Comparison of ENCODE assay signal across 9 cellular contexts in the genomic region with DNA sequence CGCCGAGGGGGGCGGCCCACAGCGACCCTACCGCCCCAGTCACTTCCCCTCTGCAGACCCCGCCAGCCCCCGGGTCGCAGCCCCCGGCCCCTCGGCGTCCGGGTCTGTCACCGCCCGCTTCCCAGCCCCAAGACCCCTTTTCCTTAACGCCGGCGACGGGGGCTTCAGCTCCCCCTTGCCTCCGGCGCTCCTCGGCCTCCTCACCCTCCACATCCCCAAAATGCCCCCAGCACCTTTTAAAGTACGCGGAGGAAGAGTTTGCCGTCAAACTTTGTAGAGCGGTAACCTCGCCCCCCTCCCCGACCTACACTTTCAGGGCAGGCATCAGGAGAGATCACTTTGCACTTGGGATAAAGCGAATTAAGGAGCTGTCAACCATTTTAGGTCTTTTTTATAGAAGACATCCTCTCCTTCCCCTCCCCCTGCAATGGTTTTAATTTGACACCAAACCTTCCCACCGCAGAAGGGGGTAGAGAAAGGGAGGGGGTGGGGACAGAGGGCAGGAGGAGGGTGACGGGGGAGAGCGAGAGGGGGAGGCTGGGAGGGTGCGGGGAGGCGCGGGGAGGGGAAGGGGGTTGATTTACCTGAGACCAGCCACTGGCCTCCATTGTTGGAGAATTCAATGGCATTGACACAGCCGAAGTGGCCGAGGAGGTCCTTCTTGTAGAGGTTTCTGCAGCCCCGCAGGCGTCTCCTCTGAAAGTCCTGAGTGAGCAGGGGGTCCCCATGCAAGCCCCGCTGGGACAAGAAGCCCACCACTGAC. TPM values are rescaled to one million over a fixed set of nuclear protein-coding genes. Genes with fewer than 3 reads are reported as not detected.
DNase-seq lines count a peak whose midpoint lies in the region; ATAC-seq, FAIRE-seq and TF ChIP-seq lines count a peak whose summit lies in the region.
"Had no signal": no experiment of that assay in that cellular context is flagged by ENCODE, and none has a peak within 500 bp of the region (broad histone marks: within the 10 kb centered on the region; RNA-seq: fewer than 3 reads in every experiment).

No MANE protein-coding gene starts in this region.

- peak overlapping the region; percentile 83 for H3K4me3 ChIP-seq in NT2/D1 (ENCODE audit: insufficient read length, low read depth)
- H3K4me3 ChIP-seq in ovary, result peak overlapping the region; percentile 84

- intact Hi-C loops in ovary (cut with DNase I), result no loop called here

- peaks cover 4% of the 10 kb centered on the region for H3K36me3 ChIP-seq in NT2/D1 (ENCODE audit: insufficient read depth, insufficient read length, low read length)
- H3K36me3 ChIP-seq in ovary, result no peaks in the 10 kb centered on the region

- peak overlapping the region; percentile 72 to 83 for H3K27ac ChIP-seq in ovary

- WGBS in ovary, 3 donors, result 1% methylated on average over 30 to 39 of the region's 39 CpGs

- FAIRE-seq in frontal cortex (lab: Jason Lieb, UNC), result no peak
- FAIRE-seq: endometrium had no signal

- peak overlapping the region; percentile 90 for H3K9ac ChIP-seq in NT2/D1 (ENCODE audit: insufficient read length, low read depth)

- no peak for TF ChIP-seq EP300 in ovary (IDR thresholded peaks at IDR 0.05)

- no peak for TF ChIP-seq CTCF in ovary (IDR thresholded peaks at IDR 0.05)

- TF ChIP-seq POLR2A in ovary (IDR thresholded peaks at IDR 0.05), result no peak

- ATAC-seq in HG02610 (IDR thresholded peaks at IDR 0.05; ENCODE audit: unreplicated experiment), result peak; percentile 1
- no peak for ATAC-seq in HG02885 (IDR thresholded peaks at IDR 0.05; ENCODE audit: poor library complexity, unreplicated experiment)

- H3K4me1 ChIP-seq in NT2/D1 (ENCODE audit: insufficient read depth, insufficient read length), result no peaks in the 10 kb centered on the region
- H3K4me1 ChIP-seq in ovary (ENCODE audit: insufficient read depth), result peaks cover 2% of the 10 kb centered on the region

- DNase-seq in EL, result peak; percentile 42
- no peak for DNase-seq in NT2/D1 (ENCODE audit: low read depth, low spot score)
- peak; percentile 28 for DNase-seq in activated gamma-delta T cell treated with anti-CD3 and anti-CD28 coated beads, Interleukin-2, amount 50 U/mL, for 16 hours (ENCODE audit: low read depth)
- peak; percentile 24 to 48 for DNase-seq in frontal cortex (ENCODE audit: low spot score in 2 of 2)
- peak in 2 of 5 donors; percentile 15 to 22 for DNase-seq in ovary
- no peak for DNase-seq in SK-N-DZ (ENCODE audit: low spot score)

- H3K9me3 ChIP-seq in NT2/D1 (ENCODE audit: insufficient read depth, low read length), result no peaks in the 10 kb centered on the region
- no peaks in the 10 kb centered on the region for H3K9me3 ChIP-seq in ovary

- H3K27me3 ChIP-seq in NT2/D1 (ENCODE audit: insufficient read depth, insufficient read length) (peaks cover 5% of the 10 kb centered on the region), ovary (no peaks in the 10 kb centered on the region)

RNA-seq across cellular contexts. Expression of a gene that starts 0.6 kb away (rescaled TPM):
- total RNA-seq in frontal cortex, result 33.8 TPM
- 10 to 100 TPM; 24.9 to 50.1 (median 42.4) TPM for total RNA-seq in ovary
- 10 to 100 TPM; 25.4 to 42.5 TPM for polyA plus RNA-seq in ovary
- 10.3 and 13.7 TPM in 2 replicates for polyA plus RNA-seq in SK-N-DZ (2014; cell fraction: cytosol; rRNA removed)
- 15.7 and 28.7 TPM in 2 replicates for polyA plus RNA-seq in SK-N-DZ (2014; cell fraction: nucleus; rRNA removed)

RNA-seq across cellular contexts. Expression of a gene that starts 38.9 kb away (rescaled TPM):
- total RNA-seq in frontal cortex (51.8 TPM), ovary (10 to 100 TPM; 11.3 to 21.4 (median 17.0) TPM)
- 10 to 100 TPM; 12.2 to 23.1 TPM for polyA plus RNA-seq in ovary
- polyA plus RNA-seq in SK-N-DZ (2014; cell fraction: cytosol; rRNA removed), result 16.1 and 16.6 TPM in 2 replicates
- polyA plus RNA-seq in SK-N-DZ (2014; cell fraction: nucleus; rRNA removed), result 17.2 and 17.7 TPM in 2 replicates

Comparison
In these comparisons a context has a peak if more than half of its experiments do, and no peak if none do; other contexts are left out.
1. DNase-seq: peak in EL (single experiment), activated gamma-delta T cell treated with anti-CD3 and anti-CD28 coated beads, Interleukin-2, amount 50 U/mL, for 16 hours (single experiment) and frontal cortex (2 of 2); none in NT2/D1 (single experiment) and SK-N-DZ (single experiment).